In the genomic region with DNA sequence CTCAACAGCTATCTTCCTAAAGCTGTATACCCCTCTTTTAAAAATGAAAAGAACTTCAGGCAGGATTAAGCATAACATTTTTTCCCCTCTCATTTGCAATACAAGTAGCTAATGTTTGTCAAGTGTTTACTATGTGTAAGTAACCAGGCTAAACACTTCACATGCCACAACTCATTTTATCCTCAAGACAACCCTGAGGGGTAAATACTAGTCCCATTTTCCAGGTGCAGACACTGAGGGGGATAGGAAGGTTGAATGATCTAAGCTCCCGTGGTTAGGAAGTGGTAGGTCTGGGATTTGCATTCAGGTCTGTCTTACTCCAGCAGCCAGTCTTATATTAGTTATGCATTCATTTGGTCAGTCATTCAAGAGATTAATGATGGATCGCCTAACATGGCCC, we compare ENCODE assay signal across 15 cellular contexts.
DNase-seq lines count a peak whose midpoint lies in the region; ATAC-seq and TF ChIP-seq lines count a peak whose summit lies in the region.
"Had no signal": no experiment of that assay in that cellular context is flagged by ENCODE, and none has a peak within 500 bp of the region (broad histone marks: within the 10 kb centered on the region; RNA-seq: fewer than 3 reads in every experiment).

No MANE protein-coding gene starts in this region.

- H3K4me3 Mint-ChIP-seq in Caco-2 (ENCODE audit: unreplicated experiment), result no peak overlapping the region
- H3K4me3 Mint-ChIP-seq in T-helper 17 cell, result no peak overlapping the region
- H3K4me3 Mint-ChIP-seq: CD14-positive monocyte; CD8-positive, alpha-beta T cell had no signal

- H3K4me1 Mint-ChIP-seq in Caco-2 (ENCODE audit: low read depth, unreplicated experiment) (peaks cover 70% of the 10 kb centered on the region), T-helper 17 cell (peaks cover 18% of the 10 kb centered on the region)

- DNase-seq in Caco-2 (no peak), T-helper 17 cell (no peak), kidney tubule cell (ENCODE audit: low spot score) (peak; percentile 29), sigmoid colon (no peak), uterus (no peak)
- DNase-seq in central memory CD4-positive, alpha-beta T cell, result no peak
- DNase-seq: CD8-positive, alpha-beta T cell; COR-L47; DND-41; GDM1; GM23248 had no signal

- intact Hi-C loops in Caco-2 (cut with micrococcal nuclease; ENCODE audit: unreplicated experiment), result no loop called here
- intact Hi-C loops in sigmoid colon (cut with DNase I), result no loop called here
- intact Hi-C loops in uterus (cut with DNase I; ENCODE audit: low total_unique reads), result no loop called here

- TF ChIP-seq POLR2A in sigmoid colon (IDR thresholded peaks at IDR 0.05), result no peak
- TF ChIP-seq POLR2A in uterus (IDR thresholded peaks at IDR 0.05), result no peak

- no TSS peak for BruUV-seq in Caco-2 (replicated peaks; lab: Mats Ljungman, UMichigan)

- WGBS in sigmoid colon, 2 donors, result 79 to 91% methylated on average over 2 of the region's 2 CpGs

- CTCF ChIA-PET in Caco-2 (lab: Charles Lee), result no interaction called here

- H3K9me3 Mint-ChIP-seq in Caco-2 (ENCODE audit: unreplicated experiment), result no peaks in the 10 kb centered on the region
- H3K9me3 Mint-ChIP-seq: CD8-positive, alpha-beta T cell had no signal

- H3K27ac Mint-ChIP-seq in Caco-2 (ENCODE audit: unreplicated experiment), result peak overlapping the region; percentile 78
- peak overlapping the region; percentile 24 for H3K27ac Mint-ChIP-seq in T-helper 17 cell
- H3K27ac Mint-ChIP-seq: CD8-positive, alpha-beta T cell had no signal

- no peak for TF ChIP-seq EP300 in sigmoid colon (IDR thresholded peaks at IDR 0.05)

- POLR2A ChIA-PET in Caco-2 (lab: Charles Lee), result interaction anchor here (0.7 kb wide), 1 partner anchor 700 kb away, joined by 3 read pairs; no protein-coding TSS in a partner anchor

- H3K36me3 ChIP-seq in Caco-2 (ENCODE audit: control insufficient read depth, insufficient read depth, low read length) (no peaks in the 10 kb centered on the region; the same call in 1 of the 2 replicates), sigmoid colon (no peaks in the 10 kb centered on the region), uterus (no peaks in the 10 kb centered on the region)

- H3K4me3 ChIP-seq in Caco-2 (ENCODE audit: low read depth, low read length) (no peak overlapping the region), sigmoid colon (no peak overlapping the region), uterus (no peak overlapping the region)
- H3K4me3 ChIP-seq: GM23248 had no signal

- H3K4me1 ChIP-seq in Caco-2, result peaks cover 77% of the 10 kb centered on the region
- peaks cover 0 to 53% (median 45%) of the 10 kb centered on the region in 4 donors for H3K4me1 ChIP-seq in sigmoid colon
- H3K4me1 ChIP-seq in uterus, result no peaks in the 10 kb centered on the region

- TF ChIP-seq CTCF in Caco-2 (IDR thresholded peaks at IDR 0.05; ENCODE audit: insufficient read depth in 1 of 2, low read depth in 1 of 2, low read length in 1 of 2, severe bottlenecking in 1 of 2, unreplicated experiment in 1 of 2), result no peak
- no peak for TF ChIP-seq CTCF in sigmoid colon (IDR thresholded peaks at IDR 0.05)
- no peak for TF ChIP-seq CTCF in uterus (IDR thresholded peaks at IDR 0.05)

- H3K36me3 Mint-ChIP-seq in Caco-2 (ENCODE audit: insufficient read depth, unreplicated experiment), result peaks cover 55% of the 10 kb centered on the region
- peaks cover 5% of the 10 kb centered on the region for H3K36me3 Mint-ChIP-seq in T-helper 17 cell (ENCODE audit: low read depth)

- H3K27me3 Mint-ChIP-seq in Caco-2 (ENCODE audit: insufficient read depth, unreplicated experiment) (no peaks in the 10 kb centered on the region), T-helper 17 cell (no peaks in the 10 kb centered on the region)

- H3K9me3 ChIP-seq in Caco-2, result no peaks in the 10 kb centered on the region
- no peaks in the 10 kb centered on the region for H3K9me3 ChIP-seq in T-helper 17 cell (ENCODE audit: control insufficient read depth, low read length, poor library complexity, severe bottlenecking)
- no peaks in the 10 kb centered on the region for H3K9me3 ChIP-seq in sigmoid colon
- H3K9me3 ChIP-seq in uterus, result no peaks in the 10 kb centered on the region

- H3K27ac ChIP-seq in sigmoid colon, result peak overlapping the region; percentile 3 to 75 (median 24)
- no peak overlapping the region for H3K27ac ChIP-seq in uterus
- H3K27ac ChIP-seq: 22Rv1 had no signal

- H3K27me3 ChIP-seq in Caco-2 (replicated peaks; ENCODE audit: control insufficient read depth, insufficient read depth, low read length) (no peaks in the 10 kb centered on the region), sigmoid colon (no peaks in the 10 kb centered on the region), uterus (no peaks in the 10 kb centered on the region)

- no peak for ATAC-seq in T-helper 17 cell
- ATAC-seq in GM18861 (IDR thresholded peaks at IDR 0.05; ENCODE audit: unreplicated experiment), result no peak
- ATAC-seq: CD8-positive, alpha-beta T cell; HCT116 had no signal

Comparison
In these comparisons a context has a peak if more than half of its experiments do, and no peak if none do; other contexts are left out.
1. H3K27ac ChIP-seq: peak in sigmoid colon (4 of 4); none in uterus (0 of 2).